In genomic region chrX:39857780-39858179, GRCh38 we compare ENCODE assay signal across 12 cellular contexts.
DNase-seq lines count a peak whose midpoint lies in the region; ATAC-seq and TF ChIP-seq lines count a peak whose summit lies in the region.
"Had no signal": no experiment of that assay in that cellular context is flagged by ENCODE, and none has a peak within 500 bp of the region (broad histone marks: within the 10 kb centered on the region; RNA-seq: fewer than 3 reads in every experiment).

No MANE protein-coding gene starts in this region.

- peaks cover 70% of the 10 kb centered on the region for H3K4me1 Mint-ChIP-seq in T-helper 2 cell treated with Interferon-gamma antibody and Interleukin-4, amounts not matched to agents 5 μg/mL and 100 μg/mL, for 36 hours (ENCODE audit: low read depth)
- H3K4me1 Mint-ChIP-seq in activated naive CD8-positive, alpha-beta T cell (ENCODE audit: low read depth): peaks cover 54% of the 10 kb centered on the region
- peaks cover 49% of the 10 kb centered on the region for H3K4me1 Mint-ChIP-seq in stimulated activated effector memory CD8-positive, alpha-beta T cell treated with anti-CD3 and anti-CD28 coated beads, Interleukin-12 subunit alpha, Interleukin-12 subunit beta, amount 100 ng/mL, for 72 hours
- peaks cover 45% of the 10 kb centered on the region for H3K4me1 Mint-ChIP-seq in CD14-positive monocyte

- no peak overlapping the region for H3K4me3 Mint-ChIP-seq in T-helper 2 cell treated with Interferon-gamma antibody and Interleukin-4, amounts not matched to agents 5 μg/mL and 100 μg/mL, for 36 hours
- H3K4me3 Mint-ChIP-seq in activated naive CD8-positive, alpha-beta T cell: no peak overlapping the region
- peak overlapping the region; percentile 59 for H3K4me3 Mint-ChIP-seq in stimulated activated effector memory CD8-positive, alpha-beta T cell treated with anti-CD3 and anti-CD28 coated beads, Interleukin-12 subunit alpha, Interleukin-12 subunit beta, amount 100 ng/mL, for 72 hours
- H3K4me3 Mint-ChIP-seq in CD14-positive monocyte: no peak overlapping the region

- no peak for TF ChIP-seq CTCF in CD14-positive monocyte (IDR thresholded peaks at IDR 0.05)

- peaks cover 3% of the 10 kb centered on the region for H3K36me3 Mint-ChIP-seq in T-helper 2 cell treated with Interferon-gamma antibody and Interleukin-4, amounts not matched to agents 5 μg/mL and 100 μg/mL, for 36 hours (ENCODE audit: low read depth)
- H3K36me3 Mint-ChIP-seq in activated naive CD8-positive, alpha-beta T cell: no peaks in the 10 kb centered on the region
- H3K36me3 Mint-ChIP-seq in stimulated activated effector memory CD8-positive, alpha-beta T cell treated with anti-CD3 and anti-CD28 coated beads, Interleukin-12 subunit alpha, Interleukin-12 subunit beta, amount 100 ng/mL, for 72 hours: peaks cover 39% of the 10 kb centered on the region
- no peaks in the 10 kb centered on the region for H3K36me3 Mint-ChIP-seq in CD14-positive monocyte

- peak; percentile 27 for ATAC-seq in stimulated activated effector memory CD8-positive, alpha-beta T cell treated with anti-CD3 and anti-CD28 coated beads, Interleukin-12 subunit alpha, Interleukin-12 subunit beta, amount 100 ng/mL, for 72 hours
- ATAC-seq in GM19397 (IDR thresholded peaks at IDR 0.05; ENCODE audit: unreplicated experiment): no peak

- H3K9me3 Mint-ChIP-seq in T-helper 2 cell treated with Interferon-gamma antibody and Interleukin-4, amounts not matched to agents 5 μg/mL and 100 μg/mL, for 36 hours: no peaks in the 10 kb centered on the region
- no peaks in the 10 kb centered on the region for H3K9me3 Mint-ChIP-seq in activated naive CD8-positive, alpha-beta T cell (ENCODE audit: low read depth)
- H3K9me3 Mint-ChIP-seq in stimulated activated effector memory CD8-positive, alpha-beta T cell treated with anti-CD3 and anti-CD28 coated beads, Interleukin-12 subunit alpha, Interleukin-12 subunit beta, amount 100 ng/mL, for 72 hours: no peaks in the 10 kb centered on the region
- no peaks in the 10 kb centered on the region for H3K9me3 Mint-ChIP-seq in CD14-positive monocyte

- H3K27me3 Mint-ChIP-seq in T-helper 2 cell treated with Interferon-gamma antibody and Interleukin-4, amounts not matched to agents 5 μg/mL and 100 μg/mL, for 36 hours (ENCODE audit: low read depth): no peaks in the 10 kb centered on the region
- H3K27me3 Mint-ChIP-seq in activated naive CD8-positive, alpha-beta T cell: no peaks in the 10 kb centered on the region
- peaks cover 0 to 12% (median 0%) of the 10 kb centered on the region in 3 donors for H3K27me3 Mint-ChIP-seq in CD14-positive monocyte (ENCODE audit: low read depth in 3 of 3)

- peak overlapping the region; percentile 94 for H3K27ac Mint-ChIP-seq in T-helper 2 cell treated with Interferon-gamma antibody and Interleukin-4, amounts not matched to agents 5 μg/mL and 100 μg/mL, for 36 hours
- peak overlapping the region; percentile 50 for H3K27ac Mint-ChIP-seq in activated naive CD8-positive, alpha-beta T cell
- H3K27ac Mint-ChIP-seq in stimulated activated effector memory CD8-positive, alpha-beta T cell treated with anti-CD3 and anti-CD28 coated beads, Interleukin-12 subunit alpha, Interleukin-12 subunit beta, amount 100 ng/mL, for 72 hours: peak overlapping the region; percentile 96
- H3K27ac Mint-ChIP-seq in CD14-positive monocyte: no peak overlapping the region

- peak; percentile 69 for DNase-seq in activated effector memory CD4-positive, alpha-beta T cell treated with anti-CD3 and anti-CD28 coated beads, Interleukin-2, amount 50 U/mL, for 16 hours
- DNase-seq in activated effector memory CD4-positive, alpha-beta T cell treated with Interleukin-2 at 50 U/mL for 16 hours: no peak
- DNase-seq in T-helper 2 cell treated with Interferon-gamma antibody and Interleukin-4, amounts not matched to agents 5 μg/mL and 100 μg/mL, for 36 hours (ENCODE audit: low spot score): peak; percentile 51
- peak; percentile 10 to 53 for DNase-seq in stimulated activated effector memory CD8-positive, alpha-beta T cell treated with anti-CD3 and anti-CD28 coated beads, Interleukin-12 subunit alpha, Interleukin-12 subunit beta, amount 100 ng/mL, for 72 hours (ENCODE audit: low spot score in 2 of 2)
- DNase-seq in CD14-positive monocyte (ENCODE audit: low spot score) (no peak), middle frontal gyrus (ENCODE audit: extremely low spot score, low spot score) (no peak)
- DNase-seq: DMS153, mammary epithelial cell, occipital lobe, spleen had no signal

- intact Hi-C loops in CD14-positive monocyte (cut with micrococcal nuclease): no loop called here

Comparison
In these comparisons a context has a peak if more than half of its experiments do, and no peak if none do; other contexts are left out.
1. DNase-seq: peak in activated effector memory CD4-positive, alpha-beta T cell treated with anti-CD3 and anti-CD28 coated beads, Interleukin-2, amount 50 U/mL, for 16 hours (single experiment), T-helper 2 cell treated with Interferon-gamma antibody and Interleukin-4, amounts not matched to agents 5 μg/mL and 100 μg/mL, for 36 hours (single experiment) and stimulated activated effector memory CD8-positive, alpha-beta T cell treated with anti-CD3 and anti-CD28 coated beads, Interleukin-12 subunit alpha, Interleukin-12 subunit beta, amount 100 ng/mL, for 72 hours (2 of 2); none in activated effector memory CD4-positive, alpha-beta T cell treated with Interleukin-2 at 50 U/mL for 16 hours (single experiment), CD14-positive monocyte (single experiment) and middle frontal gyrus (single experiment).
2. H3K27ac Mint-ChIP-seq: peak in T-helper 2 cell treated with Interferon-gamma antibody and Interleukin-4, amounts not matched to agents 5 μg/mL and 100 μg/mL, for 36 hours (single experiment), activated naive CD8-positive, alpha-beta T cell (single experiment) and stimulated activated effector memory CD8-positive, alpha-beta T cell treated with anti-CD3 and anti-CD28 coated beads, Interleukin-12 subunit alpha, Interleukin-12 subunit beta, amount 100 ng/mL, for 72 hours (single experiment); none in CD14-positive monocyte (0 of 7).